9 cellular contexts compared by ENCODE assay signal in genomic region chr20:62792940-62793756, GRCh38. TPM values are rescaled to one million over a fixed set of nuclear protein-coding genes. Genes with fewer than 3 reads are reported as not detected.
DNase-seq lines count a peak whose midpoint lies in the region; ATAC-seq and TF ChIP-seq lines count a peak whose summit lies in the region.
"Had no signal": no experiment of that assay in that cellular context is flagged by ENCODE, and none has a peak within 500 bp of the region (broad histone marks: within the 10 kb centered on the region; RNA-seq: fewer than 3 reads in every experiment).

No MANE protein-coding gene starts in this region.

- TF ChIP-seq CTCF in upper lobe of left lung (IDR thresholded peaks at IDR 0.05): no peak

- no peak for DNase-seq in activated naive CD4-positive, alpha-beta T cell treated with anti-CD3 and anti-CD28 coated beads, Interleukin-2, amount 10 ng/mL, durations not matched to agents 7 days and 5 days
- no peak for DNase-seq in activated naive CD4-positive, alpha-beta T cell treated with Interleukin-2 at 50 U/mL for 16 hours
- DNase-seq in activated naive CD8-positive, alpha-beta T cell treated with anti-CD3 and anti-CD28 coated beads for 36 hours: no peak
- DNase-seq in upper lobe of left lung (no peak), HuH-7.5 (ENCODE audit: low spot score) (no peak)

- H3K27me3 Mint-ChIP-seq in activated naive CD4-positive, alpha-beta T cell treated with anti-CD3 and anti-CD28 coated beads, Interleukin-2, amount 10 ng/mL, durations not matched to agents 7 days and 5 days: peaks cover 29% of the 10 kb centered on the region
- H3K27me3 Mint-ChIP-seq in activated naive CD8-positive, alpha-beta T cell treated with anti-CD3 and anti-CD28 coated beads for 36 hours: no peaks in the 10 kb centered on the region

- H3K4me1 ChIP-seq in mucosa of stomach (ENCODE audit: control insufficient read depth, insufficient read depth, low read length) (peaks cover 25% of the 10 kb centered on the region), upper lobe of left lung (peaks cover 19 to 40% (median 30%) of the 10 kb centered on the region in 4 donors)

- ATAC-seq in upper lobe of left lung (ENCODE audit: low FRiP score in 2 of 2) (no peak), GM18868 (IDR thresholded peaks at IDR 0.05; ENCODE audit: unreplicated experiment) (no peak), HG03565 (IDR thresholded peaks at IDR 0.05; ENCODE audit: unreplicated experiment) (no peak)

- H3K36me3 ChIP-seq in mucosa of stomach (ENCODE audit: control insufficient read depth, insufficient read depth, low read length): no peaks in the 10 kb centered on the region
- peaks cover 0 to 4% (median 0%) of the 10 kb centered on the region in 4 donors for H3K36me3 ChIP-seq in upper lobe of left lung

- H3K4me3 Mint-ChIP-seq in activated naive CD4-positive, alpha-beta T cell treated with anti-CD3 and anti-CD28 coated beads, Interleukin-2, amount 10 ng/mL, durations not matched to agents 7 days and 5 days: peak overlapping the region; percentile 16
- peak overlapping the region; percentile 59 for H3K4me3 Mint-ChIP-seq in activated naive CD8-positive, alpha-beta T cell treated with anti-CD3 and anti-CD28 coated beads for 36 hours

- H3K27ac Mint-ChIP-seq in activated naive CD4-positive, alpha-beta T cell treated with anti-CD3 and anti-CD28 coated beads, Interleukin-2, amount 10 ng/mL, durations not matched to agents 7 days and 5 days: peak overlapping the region; percentile 97
- H3K27ac Mint-ChIP-seq in activated naive CD8-positive, alpha-beta T cell treated with anti-CD3 and anti-CD28 coated beads for 36 hours: peak overlapping the region; percentile 75

- H3K27ac ChIP-seq in upper lobe of left lung: peak overlapping the region; percentile 92 to 97 (median 94)

- H3K36me3 Mint-ChIP-seq in activated naive CD4-positive, alpha-beta T cell treated with anti-CD3 and anti-CD28 coated beads, Interleukin-2, amount 10 ng/mL, durations not matched to agents 7 days and 5 days: peaks cover 3% of the 10 kb centered on the region
- H3K36me3 Mint-ChIP-seq in activated naive CD8-positive, alpha-beta T cell treated with anti-CD3 and anti-CD28 coated beads for 36 hours: peaks cover 3% of the 10 kb centered on the region

- H3K9me3 ChIP-seq in mucosa of stomach (ENCODE audit: control insufficient read depth, low read length) (no peaks in the 10 kb centered on the region), upper lobe of left lung (no peaks in the 10 kb centered on the region)
- H3K9me3 ChIP-seq: MG63 had no signal

- TF ChIP-seq POLR2A in upper lobe of left lung (IDR thresholded peaks at IDR 0.05): no peak

- peak overlapping the region; percentile 67 for H3K9ac ChIP-seq in mucosa of stomach (ENCODE audit: low read length)

- H3K27me3 ChIP-seq in mucosa of stomach (ENCODE audit: control insufficient read depth, insufficient read depth, low read length): peaks cover 5% of the 10 kb centered on the region
- H3K27me3 ChIP-seq in upper lobe of left lung: no peaks in the 10 kb centered on the region
- H3K27me3 ChIP-seq: MG63 had no signal

- CTCF ChIA-PET in activated naive CD4-positive, alpha-beta T cell treated with anti-CD3 and anti-CD28 coated beads, Interleukin-2, amount 10 ng/mL, durations not matched to agents 7 days and 5 days (lab: Charles Lee): interaction anchor here (0.6 to 4.9 kb wide), 17 partner anchors 10 to 408 kb away, joined by 3 to 28 read pairs (median 5); no protein-coding TSS in a partner anchor

- peaks cover 50% of the 10 kb centered on the region for H3K4me1 Mint-ChIP-seq in activated naive CD4-positive, alpha-beta T cell treated with anti-CD3 and anti-CD28 coated beads, Interleukin-2, amount 10 ng/mL, durations not matched to agents 7 days and 5 days
- H3K4me1 Mint-ChIP-seq in activated naive CD8-positive, alpha-beta T cell treated with anti-CD3 and anti-CD28 coated beads for 36 hours: peaks cover 36% of the 10 kb centered on the region

- no peaks in the 10 kb centered on the region for H3K9me3 Mint-ChIP-seq in activated naive CD4-positive, alpha-beta T cell treated with anti-CD3 and anti-CD28 coated beads, Interleukin-2, amount 10 ng/mL, durations not matched to agents 7 days and 5 days
- no peaks in the 10 kb centered on the region for H3K9me3 Mint-ChIP-seq in activated naive CD8-positive, alpha-beta T cell treated with anti-CD3 and anti-CD28 coated beads for 36 hours

- TF ChIP-seq EP300 in upper lobe of left lung (IDR thresholded peaks at IDR 0.05): no peak

- no peak overlapping the region for H3K4me3 ChIP-seq in mucosa of stomach (ENCODE audit: low read length)
- H3K4me3 ChIP-seq in upper lobe of left lung: peak overlapping the region in 3 of 4 donors; percentile 78 to 82 (median 82)

- WGBS in upper lobe of left lung, 2 donors: 84 to 88% methylated on average over 21 to 22 of the region's 22 CpGs

RNA-seq across cellular contexts. Expression of gene MRGBP, which starts 3.1 kb away (rescaled TPM):
- 10 to 100 TPM; 19.3 to 19.8 TPM for total RNA-seq in activated naive CD8-positive, alpha-beta T cell treated with anti-CD3 and anti-CD28 coated beads for 36 hours
- total RNA-seq in upper lobe of left lung: 10 to 100 TPM in 2 of 6 donors, 1 to 10 TPM in 4; 6.4 to 22.0 (median 8.5) TPM

RNA-seq across cellular contexts. Expression of gene OGFR, which starts 11.5 kb away (rescaled TPM):
- total RNA-seq in activated naive CD8-positive, alpha-beta T cell treated with anti-CD3 and anti-CD28 coated beads for 36 hours: 10 to 100 TPM; 66.1 to 69.9 TPM
- total RNA-seq in upper lobe of left lung: 100 to 1,000 TPM in 2 of 6 donors, 10 to 100 TPM in 4; 63.8 to 166 (median 74.9) TPM

RNA-seq across cellular contexts. Expression of gene COL9A3, which starts 23.7 kb away (rescaled TPM):
- total RNA-seq in activated naive CD8-positive, alpha-beta T cell treated with anti-CD3 and anti-CD28 coated beads for 36 hours: 1 to 10 TPM in 1 of 2 experiments, under 1 TPM in 1; 0.35 to 1.0 TPM
- 1 to 10 TPM in 4 of 6 donors, under 1 TPM in 1, not detected in 1; 0.57 to 8.4 (median 2.1) TPM for total RNA-seq in upper lobe of left lung
